Comparison of ENCODE assay signal across 8 cellular contexts in genomic region chr9:136694163-136694864, GRCh38. TPM values are rescaled to one million over a fixed set of nuclear protein-coding genes. Genes with fewer than 3 reads are reported as not detected.
DNase-seq lines count a peak whose midpoint lies in the region; ATAC-seq and TF ChIP-seq lines count a peak whose summit lies in the region.
"Had no signal": no experiment of that assay in that cellular context is flagged by ENCODE, and none has a peak within 500 bp of the region (broad histone marks: within the 10 kb centered on the region; RNA-seq: fewer than 3 reads in every experiment).

No MANE protein-coding gene starts in this region.

- ATAC-seq in activated CD8-positive, alpha-beta T cell treated with anti-CD3 and anti-CD28 coated beads for 36 hours: peak; percentile 75
- ATAC-seq in Right ventricle myocardium superior (ENCODE audit: poor library complexity) (peak; percentile 50), HG02970 (IDR thresholded peaks at IDR 0.05; ENCODE audit: low FRiP score, unreplicated experiment) (no peak), GM18498 (IDR thresholded peaks at IDR 0.05; ENCODE audit: unreplicated experiment) (no peak)

- H3K27me3 Mint-ChIP-seq in activated CD8-positive, alpha-beta T cell treated with anti-CD3 and anti-CD28 coated beads for 36 hours: peaks cover 9% of the 10 kb centered on the region

- DNase-seq in HUDEP-2 (lab: John Stamatoyannopoulos, UW; ENCODE audit: unreplicated experiment in 76 of 76) (peak in 39 of 76 experiments; percentile 8 to 69 (median 41)), Right ventricle myocardium superior (peak; percentile 79), sigmoid colon (no peak)
- DNase-seq in activated CD8-positive, alpha-beta T cell treated with anti-CD3 and anti-CD28 coated beads for 36 hours: peak; percentile 54

- no peak overlapping the region for H3K4me3 Mint-ChIP-seq in activated CD8-positive, alpha-beta T cell treated with anti-CD3 and anti-CD28 coated beads for 36 hours
- H3K4me3 Mint-ChIP-seq: T-helper 1 cell treated with Interleukin-12 subunit alpha and Interleukin-12 subunit beta and Interleukin-4 antibody, amounts not matched to agents 30 μg/mL and 1 μg/mL, for 36 hours had no signal

- no peaks in the 10 kb centered on the region for H3K9me2 ChIP-seq in DOHH2 (replicated peaks; ENCODE audit: control insufficient read depth, low read length)

- TF ChIP-seq POLR2A in sigmoid colon (IDR thresholded peaks at IDR 0.05): no peak

- H3K9me3 ChIP-seq in DOHH2 (ENCODE audit: control insufficient read depth, insufficient read depth, low read length): no peaks in the 10 kb centered on the region
- no peaks in the 10 kb centered on the region for H3K9me3 ChIP-seq in sigmoid colon

- POLR2A ChIA-PET in activated CD8-positive, alpha-beta T cell treated with anti-CD3 and anti-CD28 coated beads for 36 hours (lab: Charles Lee): interaction anchor here (1.4 kb wide), 1 partner anchor 33 kb away, joined by 4 read pairs; no protein-coding TSS in a partner anchor

- peak; percentile 49 for TF ChIP-seq CTCF in DOHH2 (IDR thresholded peaks at IDR 0.05; ENCODE audit: low read depth, low read length, poor library complexity, severe bottlenecking)
- TF ChIP-seq CTCF in activated CD8-positive, alpha-beta T cell treated with anti-CD3 and anti-CD28 coated beads for 36 hours (IDR thresholded peaks at IDR 0.05): peak; percentile 57
- peak in 3 of 4 experiments; percentile 37 to 68 (median 64) for TF ChIP-seq CTCF in sigmoid colon (IDR thresholded peaks at IDR 0.05)

- H3K79me2 ChIP-seq in DOHH2 (ENCODE audit: control insufficient read depth, low read length): no peaks in the 10 kb centered on the region

- CTCF ChIA-PET in activated CD8-positive, alpha-beta T cell treated with anti-CD3 and anti-CD28 coated beads for 36 hours (lab: Charles Lee): interaction anchor here (0.9 to 1.9 kb wide), 4 partner anchors 18 to 210 kb away, joined by 3 to 8 read pairs (median 4); no protein-coding TSS in a partner anchor

- H3F3A ChIP-seq in DOHH2 (ENCODE audit: control insufficient read depth, insufficient read depth): no peaks in the 10 kb centered on the region

- no peak overlapping the region for H3K27ac ChIP-seq in DOHH2 (ENCODE audit: low read depth, low read length)
- peak overlapping the region in 1 of 4 donors; percentile 14 for H3K27ac ChIP-seq in sigmoid colon

- WGBS in sigmoid colon, 2 donors: 11 to 49% methylated on average over 32 of the region's 32 CpGs

- H3K27ac Mint-ChIP-seq in activated CD8-positive, alpha-beta T cell treated with anti-CD3 and anti-CD28 coated beads for 36 hours: no peak overlapping the region
- H3K27ac Mint-ChIP-seq: T-helper 1 cell treated with Interleukin-12 subunit alpha and Interleukin-12 subunit beta and Interleukin-4 antibody, amounts not matched to agents 30 μg/mL and 1 μg/mL, for 36 hours had no signal

- H3K4me1 Mint-ChIP-seq in activated CD8-positive, alpha-beta T cell treated with anti-CD3 and anti-CD28 coated beads for 36 hours (ENCODE audit: low read depth): peaks cover 5% of the 10 kb centered on the region

- TF ChIP-seq EP300 in sigmoid colon (IDR thresholded peaks at IDR 0.05): no peak

- no peak overlapping the region for H3K4me3 ChIP-seq in DOHH2 (ENCODE audit: low read length)
- no peak overlapping the region for H3K4me3 ChIP-seq in sigmoid colon

- H3K27me3 ChIP-seq in DOHH2 (ENCODE audit: control insufficient read depth, low read length): peaks cover 26% of the 10 kb centered on the region
- no peaks in the 10 kb centered on the region for H3K27me3 ChIP-seq in sigmoid colon

- intact Hi-C loops in activated CD8-positive, alpha-beta T cell treated with anti-CD3 and anti-CD28 coated beads for 36 hours (cut with micrococcal nuclease): no loop called here
- intact Hi-C loops in Right ventricle myocardium superior (cut with DNase I) (no loop called here), sigmoid colon (cut with DNase I) (loop anchor here (5.0 kb wide), 1 partner anchor 207 kb away; no protein-coding TSS in a partner anchor)

- no peak overlapping the region for H3K4me2 ChIP-seq in DOHH2 (ENCODE audit: low read length)

- no peaks in the 10 kb centered on the region for H3K36me3 Mint-ChIP-seq in activated CD8-positive, alpha-beta T cell treated with anti-CD3 and anti-CD28 coated beads for 36 hours (ENCODE audit: low read depth)

- H3K36me3 ChIP-seq in DOHH2 (ENCODE audit: control insufficient read depth, low read length): no peaks in the 10 kb centered on the region
- no peaks in the 10 kb centered on the region for H3K36me3 ChIP-seq in sigmoid colon

- no peaks in the 10 kb centered on the region for H4K20me1 ChIP-seq in DOHH2 (ENCODE audit: control insufficient read depth, insufficient read depth, low read depth, low read length)

- peaks cover 31% of the 10 kb centered on the region for H3K4me1 ChIP-seq in DOHH2 (ENCODE audit: control insufficient read depth, low read length)
- H3K4me1 ChIP-seq in sigmoid colon: peaks cover 0 to 43% (median 26%) of the 10 kb centered on the region in 4 donors

- H3K9me3 Mint-ChIP-seq in activated CD8-positive, alpha-beta T cell treated with anti-CD3 and anti-CD28 coated beads for 36 hours: no peaks in the 10 kb centered on the region
- H3K9me3 Mint-ChIP-seq: T-helper 1 cell treated with Interleukin-12 subunit alpha and Interleukin-12 subunit beta and Interleukin-4 antibody, amounts not matched to agents 30 μg/mL and 1 μg/mL, for 36 hours had no signal

RNA-seq across cellular contexts. Expression of gene AGPAT2, which starts 7.1 kb away (rescaled TPM):
- 10 to 100 TPM; 11.3 to 11.8 TPM for total RNA-seq in activated CD8-positive, alpha-beta T cell treated with anti-CD3 and anti-CD28 coated beads for 36 hours
- total RNA-seq in Right ventricle myocardium superior (48.6 TPM), sigmoid colon (10 to 100 TPM; 28.0 to 62.4 (median 33.7) TPM)
- 100 to 1,000 TPM in 2 of 3 donors, 10 to 100 TPM in 1; 92.5 to 345 (median 181) TPM for polyA plus RNA-seq in sigmoid colon

RNA-seq across cellular contexts. Expression of gene DIPK1B, which starts 18.1 kb away (rescaled TPM):
- under 1 TPM in 1 of 2 experiments, not detected in 1; 0.14 TPM for total RNA-seq in activated CD8-positive, alpha-beta T cell treated with anti-CD3 and anti-CD28 coated beads for 36 hours
- total RNA-seq in Right ventricle myocardium superior (15.1 TPM), sigmoid colon (10 to 100 TPM in 3 of 4 donors, 1 to 10 TPM in 1; 9.6 to 18.3 (median 14.3) TPM)
- 1 to 10 TPM in 1 of 3 donors, under 1 TPM in 2; 0.23 to 6.5 (median 0.60) TPM for polyA plus RNA-seq in sigmoid colon

RNA-seq across cellular contexts. Expression of gene EGFL7, which starts 31.6 kb away (rescaled TPM):
- 1 to 10 TPM; 1.1 to 1.6 TPM for total RNA-seq in activated CD8-positive, alpha-beta T cell treated with anti-CD3 and anti-CD28 coated beads for 36 hours
- total RNA-seq in Right ventricle myocardium superior (61.5 TPM), sigmoid colon (10 to 100 TPM; 31.0 to 75.6 (median 46.0) TPM)
- polyA plus RNA-seq in sigmoid colon: 10 to 100 TPM in 2 of 3 donors, 1 to 10 TPM in 1; 6.0 to 43.5 (median 27.6) TPM

RNA-seq across cellular contexts. Expression of gene LCN10, which starts 48.4 kb away (rescaled TPM):
- total RNA-seq in activated CD8-positive, alpha-beta T cell treated with anti-CD3 and anti-CD28 coated beads for 36 hours: 1 to 10 TPM; 2.6 to 3.2 TPM
- total RNA-seq in Right ventricle myocardium superior (7.7 TPM), sigmoid colon (1 to 10 TPM; 1.5 to 6.4 (median 2.1) TPM)
- polyA plus RNA-seq in sigmoid colon: 1 to 10 TPM; 1.2 to 9.2 (median 1.8) TPM

RNA-seq across cellular contexts. Expression of gene LCN6, which starts 54.0 kb away (rescaled TPM):
- total RNA-seq in activated CD8-positive, alpha-beta T cell treated with anti-CD3 and anti-CD28 coated beads for 36 hours: not detected
- total RNA-seq in Right ventricle myocardium superior: 13.0 TPM
- total RNA-seq in sigmoid colon: 10 to 100 TPM in 1 of 4 donors, 1 to 10 TPM in 3; 1.2 to 19.1 (median 8.1) TPM
- 1 to 10 TPM; 2.3 to 5.9 (median 4.2) TPM for polyA plus RNA-seq in sigmoid colon

Comparison
In these comparisons a context has a peak if more than half of its experiments do, and no peak if none do; other contexts are left out.
1. ATAC-seq: peak in activated CD8-positive, alpha-beta T cell treated with anti-CD3 and anti-CD28 coated beads for 36 hours (single experiment) and Right ventricle myocardium superior (single experiment); none in HG02970 (single experiment) and GM18498 (single experiment).
2. RNA of gene DIPK1B, which starts 18.1 kb away (total RNA-seq): 9.6 to 18.3 TPM in sigmoid colon and 15.1 TPM in Right ventricle myocardium superior (single experiment); 0.14 TPM in activated CD8-positive, alpha-beta T cell treated with anti-CD3 and anti-CD28 coated beads for 36 hours; every median in the first group is over 4 times any median in the second.
3. RNA of gene EGFL7, which starts 31.6 kb away (total RNA-seq): 61.5 TPM in Right ventricle myocardium superior (single experiment) and 31.0 to 75.6 TPM in sigmoid colon; 1.1 to 1.6 TPM in activated CD8-positive, alpha-beta T cell treated with anti-CD3 and anti-CD28 coated beads for 36 hours; every median in the first group is over 10 times any median in the second.
4. Peak in every context shown above with its lines, with median percentiles within 50 percentile points of each other: CTCF ChIP-seq.